8 cellular contexts compared by ENCODE assay signal in genomic region chr19:797528-798414, GRCh38. TPM values are rescaled to one million over a fixed set of nuclear protein-coding genes. Genes with fewer than 3 reads are reported as not detected.
DNase-seq lines count a peak whose midpoint lies in the region; ATAC-seq lines count a peak whose summit lies in the region.

No MANE protein-coding gene starts in this region.

- no peak overlapping the region for H2AFZ ChIP-seq in mesenchymal stem cell (ENCODE audit: low read depth, low read length)

- ATAC-seq in GM19372 (IDR thresholded peaks at IDR 0.05; ENCODE audit: low read depth, unreplicated experiment) (peak; percentile 43), HG03521 (IDR thresholded peaks at IDR 0.05; ENCODE audit: unreplicated experiment) (peak; percentile 45)

- H2BK12ac ChIP-seq in mesenchymal stem cell (ENCODE audit: low read length in 2 of 2), result no peak overlapping the region

- peaks cover 51% of the 10 kb centered on the region for H4K20me1 ChIP-seq in BLaER1

- peak overlapping the region; percentile 64 to 72 for H3K4ac ChIP-seq in mesenchymal stem cell (ENCODE audit: low read depth in 1 of 2, low read length in 2 of 2)

- H3K79me1 ChIP-seq in mesenchymal stem cell (replicated peaks; ENCODE audit: low read length, poor library complexity, severe bottlenecking), result no peaks in the 10 kb centered on the region

- H3K4me2 ChIP-seq in BLaER1 (peak overlapping the region; percentile 100), mesenchymal stem cell (ENCODE audit: low read length, poor library complexity, severe bottlenecking) (peak overlapping the region; percentile 60)

- DNase-seq in NCI-H748 treated with DMSO at 0.1 percent for 48 hours (lab: John Stamatoyannopoulos, UW) (peak; percentile 57), mesenchymal stem cell (peak; percentile 86)
- DNase-seq in activated CD8-positive, alpha-beta memory T cell treated with anti-CD3 and anti-CD28 coated beads for 24 hours, result peak; percentile 94
- peak; percentile 75 to 82 (median 81) for DNase-seq in effector memory CD4-positive, alpha-beta T cell
- peak; percentile 76 for DNase-seq in stimulated activated CD8-positive, alpha-beta memory T cell treated with anti-CD3 and anti-CD28 coated beads, Interleukin-12 subunit alpha, Interleukin-12 subunit beta, amount 100 ng/mL, for 1 hour (ENCODE audit: low read depth)

- H3K9ac ChIP-seq in BLaER1 (peak overlapping the region; percentile 94), mesenchymal stem cell (ENCODE audit: low read length) (peak overlapping the region; percentile 96)

- peak overlapping the region; percentile 53 for H4K8ac ChIP-seq in mesenchymal stem cell (ENCODE audit: low read length)

- peak overlapping the region; percentile 90 for H4K91ac ChIP-seq in mesenchymal stem cell (ENCODE audit: low read length)

- H3K4me1 ChIP-seq in BLaER1 (peaks cover 38% of the 10 kb centered on the region), mesenchymal stem cell (ENCODE audit: control insufficient read depth, insufficient read depth, low read depth, low read length) (peaks cover 34% of the 10 kb centered on the region)
- H3K4me1 ChIP-seq in effector memory CD4-positive, alpha-beta T cell (ENCODE audit: control insufficient read depth, insufficient read depth, low read length, poor library complexity, severe bottlenecking), result peaks cover 47% of the 10 kb centered on the region

- no peaks in the 10 kb centered on the region for H3K27me3 ChIP-seq in BLaER1
- no peaks in the 10 kb centered on the region for H3K27me3 ChIP-seq in effector memory CD4-positive, alpha-beta T cell (replicated peaks; ENCODE audit: control insufficient read depth, insufficient read depth, low read length, poor library complexity, severe bottlenecking)
- no peaks in the 10 kb centered on the region for H3K27me3 ChIP-seq in mesenchymal stem cell (ENCODE audit: control insufficient read depth in 1 of 2, insufficient read depth in 1 of 2, low read length in 2 of 2)

- H2AK5ac ChIP-seq in mesenchymal stem cell (ENCODE audit: low read length, severe bottlenecking), result peak overlapping the region; percentile 37

- H3K27ac ChIP-seq in BLaER1 (peak overlapping the region; percentile 98), mesenchymal stem cell (ENCODE audit: low read length, poor library complexity, severe bottlenecking) (peak overlapping the region; percentile 92)
- peak overlapping the region; percentile 75 for H3K27ac ChIP-seq in effector memory CD4-positive, alpha-beta T cell (ENCODE audit: insufficient read depth, low read length, poor library complexity, severe bottlenecking)

- H2BK5ac ChIP-seq in mesenchymal stem cell (ENCODE audit: low read depth, low read length, poor library complexity, severe bottlenecking), result peak overlapping the region; percentile 76

- H2BK120ac ChIP-seq in mesenchymal stem cell (ENCODE audit: low read depth, low read length), result peak overlapping the region; percentile 99

- H3K9me3 ChIP-seq in BLaER1 (no peaks in the 10 kb centered on the region), mesenchymal stem cell (ENCODE audit: control insufficient read depth, low read length) (no peaks in the 10 kb centered on the region)
- H3K9me3 ChIP-seq in effector memory CD4-positive, alpha-beta T cell (ENCODE audit: control insufficient read depth, low read length), result no peaks in the 10 kb centered on the region

- under 1% methylated on average over 75 of the region's 129 CpGs for WGBS in mesenchymal stem cell

- peak overlapping the region; percentile 78 to 88 for H3K18ac ChIP-seq in mesenchymal stem cell (ENCODE audit: low read depth in 1 of 2, low read length in 2 of 2)

- peak overlapping the region in 1 of 2 experiments; percentile 23 for H3K23ac ChIP-seq in mesenchymal stem cell (ENCODE audit: low read length in 2 of 2)

- peak overlapping the region; percentile 82 for H2BK15ac ChIP-seq in mesenchymal stem cell (ENCODE audit: low read depth, poor library complexity, severe bottlenecking)

- H3K4me3 ChIP-seq in BLaER1, result peak overlapping the region; percentile 92
- H3K4me3 ChIP-seq in effector memory CD4-positive, alpha-beta T cell (ENCODE audit: insufficient read depth, low read depth, low read length, poor library complexity, severe bottlenecking), result peak overlapping the region; percentile 92
- H3K4me3 ChIP-seq in mesenchymal stem cell (ENCODE audit: insufficient read depth in 1 of 2, low read depth in 1 of 2, low read length in 2 of 2), result peak overlapping the region; percentile 88 to 96

- H3K36me3 ChIP-seq in BLaER1, result peaks cover 47% of the 10 kb centered on the region
- peaks cover 10% of the 10 kb centered on the region for H3K36me3 ChIP-seq in effector memory CD4-positive, alpha-beta T cell (ENCODE audit: control insufficient read depth, insufficient read depth, low read length)
- peaks cover 11 to 39% of the 10 kb centered on the region in 2 experiments for H3K36me3 ChIP-seq in mesenchymal stem cell (ENCODE audit: control insufficient read depth in 1 of 2, insufficient read depth in 2 of 2, low read depth in 1 of 2, low read length in 2 of 2)

- no peak overlapping the region for H3K14ac ChIP-seq in mesenchymal stem cell (ENCODE audit: low read length in 2 of 2)

RNA-seq across cellular contexts. Expression of gene PTBP1, which starts 0.5 kb away (rescaled TPM):
- 233 TPM for polyA plus RNA-seq in mesenchymal stem cell (2013, experiment 1 of 2)
- 242 TPM for polyA plus RNA-seq in mesenchymal stem cell (2013, experiment 2 of 2)

RNA-seq across cellular contexts. Expression of gene PLPPR3, which starts 24.0 kb away (rescaled TPM):
- polyA plus RNA-seq in mesenchymal stem cell (2013, experiment 1 of 2), result 3.2 TPM
- polyA plus RNA-seq in mesenchymal stem cell (2013, experiment 2 of 2), result 2.9 TPM

RNA-seq across cellular contexts. Expression of gene AZU1, which starts 29.9 kb away (rescaled TPM):
- 0.15 TPM for polyA plus RNA-seq in mesenchymal stem cell (2013, experiment 1 of 2)
- 0.05 TPM for polyA plus RNA-seq in mesenchymal stem cell (2013, experiment 2 of 2)

RNA-seq across cellular contexts. Expression of gene PRTN3, which starts 43.0 kb away (rescaled TPM):
- 0.07 TPM for polyA plus RNA-seq in mesenchymal stem cell (2013, experiment 1 of 2)
- polyA plus RNA-seq in mesenchymal stem cell (2013, experiment 2 of 2), result 0.04 TPM

RNA-seq across cellular contexts. Expression of gene MISP, which starts 46.9 kb away (rescaled TPM):
- 0.06 TPM for polyA plus RNA-seq in mesenchymal stem cell (2013, experiment 1 of 2)
- 0.01 TPM for polyA plus RNA-seq in mesenchymal stem cell (2013, experiment 2 of 2)

Comparison
In these comparisons a context has a peak if more than half of its experiments do, and no peak if none do; other contexts are left out.
1. Peak in every context shown above with its lines: DNase-seq, ATAC-seq, H3K4me3 ChIP-seq and H3K27ac ChIP-seq.